Comparison of ENCODE assay signal across 11 cellular contexts in genomic region chr16:19879241-19879792, GRCh38. TPM values are rescaled to one million over a fixed set of nuclear protein-coding genes. Genes with fewer than 3 reads are reported as not detected.
DNase-seq lines count a peak whose midpoint lies in the region; ATAC-seq, FAIRE-seq and TF ChIP-seq lines count a peak whose summit lies in the region.
"Had no signal": no experiment of that assay in that cellular context is flagged by ENCODE, and none has a peak within 500 bp of the region (broad histone marks: within the 10 kb centered on the region; RNA-seq: fewer than 3 reads in every experiment).

No MANE protein-coding gene starts in this region.

- peaks cover 36% of the 10 kb centered on the region for H3K79me1 ChIP-seq in H1 (ENCODE audit: low read depth, low read length)

- H3K27ac Mint-ChIP-seq in activated T-helper 2 cell treated with anti-CD3 and anti-CD28 coated beads, Interferon-gamma antibody, Interleukin-2, Interleukin-4, amounts not matched to agents 10 μg/mL and 5 μg/mL and 100 μg/mL, durations not matched to agents 14 hours and 24 hours and 36 hours = no peak overlapping the region
- H3K27ac Mint-ChIP-seq in T-helper 17 cell = no peak overlapping the region
- H3K27ac Mint-ChIP-seq: activated CD4-positive, alpha-beta T cell treated with anti-CD3 and anti-CD28 coated beads, Interleukin-2, amount 10 ng/mL, durations not matched to agents 7 days and 5 days had no signal

- POLR2A ChIA-PET in H1 (lab: Charles Lee; ENCODE audit: partially characterized antibody) = interaction anchor here (0.6 to 11.4 kb wide), 12 partner anchors 9 to 816 kb away, joined by 3 to 114 read pairs (median 4); partner anchors contain the start of genes IQCK and KNOP1

- H2BK20ac ChIP-seq in H1 (ENCODE audit: low read length) = no peak overlapping the region

- H4K91ac ChIP-seq in H1 (replicated peaks; ENCODE audit: insufficient read length, low read length) = peak overlapping the region; percentile 67

- peaks cover 17 to 18% of the 10 kb centered on the region in 2 experiments for H4K20me1 ChIP-seq in H1 (replicated peaks in 1 of 2; ENCODE audit: control insufficient read depth in 1 of 2, insufficient read depth in 2 of 2, low read length in 2 of 2)

- peak overlapping the region; percentile 84 for H2BK12ac ChIP-seq in H1 (ENCODE audit: low read depth, low read length)

- no peak overlapping the region for H3K4me3 Mint-ChIP-seq in activated T-helper 2 cell treated with anti-CD3 and anti-CD28 coated beads, Interferon-gamma antibody, Interleukin-2, Interleukin-4, amounts not matched to agents 10 μg/mL and 5 μg/mL and 100 μg/mL, durations not matched to agents 14 hours and 24 hours and 36 hours (ENCODE audit: low read depth)
- H3K4me3 Mint-ChIP-seq in T-helper 17 cell = no peak overlapping the region
- H3K4me3 Mint-ChIP-seq: activated CD4-positive, alpha-beta T cell treated with anti-CD3 and anti-CD28 coated beads, Interleukin-2, amount 10 ng/mL, durations not matched to agents 7 days and 5 days had no signal

- H4K5ac ChIP-seq in H1 (ENCODE audit: insufficient read length, low read depth, low read length) = peak overlapping the region; percentile 54

- DNase-seq in H7 (peak; percentile 72), NCI-H2196 (lab: John Stamatoyannopoulos, UW; ENCODE audit: unreplicated experiment) (peak; percentile 93), H1 (ENCODE audit: low read depth in 1 of 2, low spot score in 2 of 2) (peak; percentile 34 to 56), posterior cingulate gyrus (peak in 8 of 10 donors; percentile 41 to 92 (median 70)), suprapubic skin (ENCODE audit: low spot score in 2 of 2) (no peak), SHP77 treated with DMSO at 0.1 percent for 48 hours (lab: John Stamatoyannopoulos, UW) (no peak), T-helper 17 cell (no peak)
- DNase-seq in activated T-helper 2 cell treated with anti-CD3 and anti-CD28 coated beads, Interferon-gamma antibody, Interleukin-2, Interleukin-4, amounts not matched to agents 10 μg/mL and 5 μg/mL and 100 μg/mL, durations not matched to agents 14 hours and 24 hours and 36 hours (ENCODE audit: low spot score) = no peak
- DNase-seq: activated CD4-positive, alpha-beta T cell treated with anti-CD3 and anti-CD28 coated beads, Interleukin-2, amount 10 ng/mL, durations not matched to agents 7 days and 5 days; cortex of kidney had no signal

- H2BK5ac ChIP-seq in H1 (ENCODE audit: low read depth, low read length) = peak overlapping the region; percentile 93

- H3K4ac ChIP-seq in H1 (replicated peaks; ENCODE audit: insufficient read length, low read depth, low read length) = peak overlapping the region; percentile 24

- TF ChIP-seq POLR2A in H1 (IDR thresholded peaks at IDR 0.05; ENCODE audit: control extremely low read depth in 1 of 2, low read depth in 2 of 2, low read length in 2 of 2) (0 out of 3 replicates have a peak, but pooled peaks of 1 of the 2 experiments have one; percentile 23), suprapubic skin (IDR thresholded peaks at IDR 0.05) (no peak)

- TF ChIP-seq EP300 in H1 (IDR thresholded peaks at IDR 0.05; ENCODE audit: borderline replicate concordance in 1 of 2, low read depth in 2 of 2, low read length in 2 of 2) (no peak), suprapubic skin (IDR thresholded peaks at IDR 0.05) (no peak)

- no peak for ATAC-seq in T-helper 17 cell

- no peaks in the 10 kb centered on the region; the same call in 1 of the 2 replicates for H3K27me3 ChIP-seq in H7 (ENCODE audit: control insufficient read depth, insufficient read depth, low read length)
- no peaks in the 10 kb centered on the region for H3K27me3 ChIP-seq in H1 (replicated peaks in 1 of 4; ENCODE audit: control insufficient read depth in 3 of 4, extremely low read depth in 1 of 4, insufficient read depth in 3 of 4, low read length in 3 of 4)
- H3K27me3 ChIP-seq in suprapubic skin = peaks cover 12% of the 10 kb centered on the region

- intact Hi-C loops in posterior cingulate gyrus (cut with DNase I) = no loop called here
- intact Hi-C loops in activated T-helper 2 cell treated with anti-CD3 and anti-CD28 coated beads, Interferon-gamma antibody, Interleukin-2, Interleukin-4, amounts not matched to agents 10 μg/mL and 5 μg/mL and 100 μg/mL, durations not matched to agents 14 hours and 24 hours and 36 hours (cut with micrococcal nuclease) = no loop called here

- H3K4me3 ChIP-seq in H7 (ENCODE audit: insufficient read depth, low read depth, low read length) (no peak overlapping the region), H1 (ENCODE audit: extremely low read depth in 1 of 4, insufficient read depth in 2 of 4, low read depth in 3 of 4, low read length in 4 of 4) (no peak overlapping the region; a peak in 1 of 8 replicates), suprapubic skin (no peak overlapping the region)
- H3K4me3 ChIP-seq: lung had no signal

- TF ChIP-seq CTCF in H1 (IDR thresholded peaks at IDR 0.05; ENCODE audit: control extremely low read depth in 1 of 3, insufficient read depth in 1 of 3, low read depth in 1 of 3, low read length in 3 of 3) = peak in 2 of 3 experiments; percentile 32 to 48; a peak in 2 of 4 replicates
- no peak for TF ChIP-seq CTCF in suprapubic skin (IDR thresholded peaks at IDR 0.05)

- peak overlapping the region; percentile 55; the same call in 1 of the 2 replicates for H3K27ac ChIP-seq in H1 (ENCODE audit: low read depth, low read length)
- no peak overlapping the region for H3K27ac ChIP-seq in suprapubic skin

- H3K9me3 ChIP-seq in H1 (ENCODE audit: insufficient read depth in 2 of 2, low read depth in 1 of 2, low read length in 1 of 2) = no peaks in the 10 kb centered on the region
- no peaks in the 10 kb centered on the region for H3K9me3 ChIP-seq in suprapubic skin
- no peaks in the 10 kb centered on the region for H3K9me3 ChIP-seq in T-helper 17 cell (ENCODE audit: control insufficient read depth, low read length, poor library complexity, severe bottlenecking)

- H3K36me3 ChIP-seq in H7 (replicated peaks; ENCODE audit: control insufficient read depth, insufficient read depth, low read length) (peaks cover under 1% of the 10 kb centered on the region), H1 (ENCODE audit: control insufficient read depth in 2 of 4, insufficient read depth in 4 of 4, low read length in 3 of 4) (peaks cover 0 to 31% (median 2%) of the 10 kb centered on the region in 4 experiments; a peak in 3 of 8 replicates), suprapubic skin (no peaks in the 10 kb centered on the region)

- H2AK5ac ChIP-seq in H1 (ENCODE audit: low read depth, low read length) = peak overlapping the region; percentile 100

- H3K56ac ChIP-seq in H1 (replicated peaks; ENCODE audit: insufficient read length, low read depth, low read length) = no peak overlapping the region

- no peak overlapping the region for H3K23ac ChIP-seq in H1 (ENCODE audit: insufficient read length)

- CTCF ChIA-PET in H1 (lab: Charles Lee; ENCODE audit: partially characterized antibody) = interaction anchor here (0.9 to 2.1 kb wide), 11 partner anchors 9 to 282 kb away, joined by 3 to 8 read pairs (median 3); no protein-coding TSS in a partner anchor

- no peaks in the 10 kb centered on the region for H3K9me3 Mint-ChIP-seq in activated T-helper 2 cell treated with anti-CD3 and anti-CD28 coated beads, Interferon-gamma antibody, Interleukin-2, Interleukin-4, amounts not matched to agents 10 μg/mL and 5 μg/mL and 100 μg/mL, durations not matched to agents 14 hours and 24 hours and 36 hours
- H3K9me3 Mint-ChIP-seq: activated CD4-positive, alpha-beta T cell treated with anti-CD3 and anti-CD28 coated beads, Interleukin-2, amount 10 ng/mL, durations not matched to agents 7 days and 5 days had no signal

- H3K14ac ChIP-seq in H1 (ENCODE audit: insufficient read length) = no peak overlapping the region

- H4K8ac ChIP-seq in H1 (ENCODE audit: extremely low read depth, insufficient read depth, low read length) = no peak overlapping the region

- peaks cover 15% of the 10 kb centered on the region; the same call in 1 of the 2 replicates for H3K23me2 ChIP-seq in H1 (ENCODE audit: low read depth, low read length)

- no peak overlapping the region for H2BK120ac ChIP-seq in H1 (replicated peaks; ENCODE audit: low read depth, low read length)

- H3K18ac ChIP-seq in H1 (ENCODE audit: extremely low read depth, low read length) = peak overlapping the region; percentile 71

- peaks cover 23% of the 10 kb centered on the region for H3K27me3 Mint-ChIP-seq in activated T-helper 2 cell treated with anti-CD3 and anti-CD28 coated beads, Interferon-gamma antibody, Interleukin-2, Interleukin-4, amounts not matched to agents 10 μg/mL and 5 μg/mL and 100 μg/mL, durations not matched to agents 14 hours and 24 hours and 36 hours (ENCODE audit: low read depth)
- H3K27me3 Mint-ChIP-seq in T-helper 17 cell = peaks cover 13% of the 10 kb centered on the region

- 54% methylated on average over 13 of the region's 13 CpGs; no CpG with 5 or more reads in 1 of the 2 experiments for WGBS in H1 (ENCODE audit: extremely low coverage in 1 of 2, insufficient coverage in 1 of 2, insufficient read length in 1 of 2, insufficient replicate concordance in 2 of 2, low coverage in 1 of 2, low lambda C conversion rate in 2 of 2, missing lambda C conversion rate in 1 of 2), 2 experiments
- 58% methylated on average over 13 of the region's 13 CpGs for WGBS in suprapubic skin

- H3K4me1 ChIP-seq in H1 (replicated peaks in 1 of 4; ENCODE audit: control insufficient read depth in 3 of 4, insufficient read depth in 4 of 4, low read length in 3 of 4) (peaks cover 9 to 45% (median 29%) of the 10 kb centered on the region in 4 experiments), suprapubic skin (peaks cover 34% of the 10 kb centered on the region)

- no peaks in the 10 kb centered on the region for H3K4me1 Mint-ChIP-seq in activated T-helper 2 cell treated with anti-CD3 and anti-CD28 coated beads, Interferon-gamma antibody, Interleukin-2, Interleukin-4, amounts not matched to agents 10 μg/mL and 5 μg/mL and 100 μg/mL, durations not matched to agents 14 hours and 24 hours and 36 hours (ENCODE audit: low read depth)
- H3K4me1 Mint-ChIP-seq in T-helper 17 cell = peaks cover 11% of the 10 kb centered on the region

- H3K4me2 ChIP-seq in H1 (ENCODE audit: insufficient read depth in 1 of 2, low read depth in 2 of 2, low read length in 2 of 2) = peak overlapping the region; percentile 26 to 37; a peak in 2 of 4 replicates

- peak overlapping the region; percentile 88; the same call in 1 of the 2 replicates for H2BK15ac ChIP-seq in H1 (ENCODE audit: low read length)

- peak; percentile 86 for FAIRE-seq in H1 (lab: Jason Lieb, UNC)

- H2AFZ ChIP-seq in H1 (ENCODE audit: low read length) = no peak overlapping the region

- peak overlapping the region in 1 of 4 experiments; percentile 24; a peak in 1 of 7 replicates for H3K9ac ChIP-seq in H1 (replicated peaks in 1 of 4; ENCODE audit: extremely low read depth in 1 of 4, low read depth in 3 of 4, low read length in 3 of 4)

- peaks cover 28 to 94% of the 10 kb centered on the region in 2 experiments for H3K79me2 ChIP-seq in H1 (ENCODE audit: control insufficient read depth in 1 of 2, insufficient read depth in 2 of 2, low read length in 2 of 2)

- no peaks in the 10 kb centered on the region for H3K36me3 Mint-ChIP-seq in activated T-helper 2 cell treated with anti-CD3 and anti-CD28 coated beads, Interferon-gamma antibody, Interleukin-2, Interleukin-4, amounts not matched to agents 10 μg/mL and 5 μg/mL and 100 μg/mL, durations not matched to agents 14 hours and 24 hours and 36 hours (ENCODE audit: low read depth)
- H3K36me3 Mint-ChIP-seq in T-helper 17 cell (ENCODE audit: low read depth) = no peaks in the 10 kb centered on the region

- peak; percentile 17 to 47; a peak in 3 of 4 replicates for TF ChIP-seq RAD21 in H1 (IDR thresholded peaks at IDR 0.05 in 1 of 2, conservative IDR thresholded peaks at IDR 0.05 in 1 of 2; ENCODE audit: low read depth in 2 of 2, low read length in 2 of 2)

RNA-seq across cellular contexts. Expression of gene GPRC5B, which starts 5.3 kb away (rescaled TPM):
- 66.0 and 76.7 TPM in 2 replicates for total RNA-seq in H7 (2014; rRNA removed; shearing (Covaris generic))
- total RNA-seq in H1 (2021; fragmentation: NEBNext Ultra II Directional; extraction: Animal tissue kit (Norgen Biotek cat#: 25700)) = 106 and 109 TPM in 2 replicates
- 160 and 196 TPM in 2 replicates for polyA plus RNA-seq in H1 (2011; rRNA removed)
- polyA plus RNA-seq in H1 (2011; cell fraction: cytosol; rRNA removed) = 130 TPM
- 137 TPM for polyA plus RNA-seq in H1 (2011; cell fraction: nucleus; rRNA removed)
- polyA plus RNA-seq in H1 (2012, experiment 1 of 2) = 86.5 to 102 TPM (median 91.9 TPM) in 4 replicates
- polyA plus RNA-seq in H1 (2012, experiment 2 of 2) = 82.1 TPM
- 171 TPM for polyA plus RNA-seq in H1 (2013, experiment 1 of 2)
- 188 TPM for polyA plus RNA-seq in H1 (2013, experiment 2 of 2)
- 99.0 and 101 TPM in 2 replicates for polyA minus RNA-seq in H1 (2011; rRNA and poly(A)+ RNA removed)
- polyA minus RNA-seq in H1 (2011; cell fraction: cytosol; rRNA and poly(A)+ RNA removed) = 96.7 TPM
- 80.6 TPM for polyA minus RNA-seq in H1 (2011; cell fraction: nucleus; rRNA and poly(A)+ RNA removed)
- total RNA-seq in suprapubic skin (10 to 100 TPM in 1 of 4 donors, 1 to 10 TPM in 3; 4.1 to 10.6 (median 6.9) TPM), T-helper 17 cell (1 to 10 TPM; 2.5 to 2.9 TPM)
- not detected in 2 replicates for total RNA-seq in activated T-helper 2 cell treated with anti-CD3 and anti-CD28 coated beads, Interferon-gamma antibody, Interleukin-2, Interleukin-4, amounts not matched to agents 10 μg/mL and 5 μg/mL and 100 μg/mL, durations not matched to agents 14 hours and 24 hours and 36 hours

Comparison
In these comparisons a context has a peak if more than half of its experiments do, and no peak if none do; other contexts are left out.
1. DNase-seq: peak in H7 (single experiment), NCI-H2196 (single experiment), H1 (2 of 2) and posterior cingulate gyrus (8 of 10); none in suprapubic skin (0 of 2), SHP77 treated with DMSO at 0.1 percent for 48 hours (single experiment), activated T-helper 2 cell treated with anti-CD3 and anti-CD28 coated beads, Interferon-gamma antibody, Interleukin-2, Interleukin-4, amounts not matched to agents 10 μg/mL and 5 μg/mL and 100 μg/mL, durations not matched to agents 14 hours and 24 hours and 36 hours (single experiment) and T-helper 17 cell (0 of 3).
2. CTCF ChIP-seq: peak in H1 (2 of 3); none in suprapubic skin (0 of 2).